1 cellular context compared by ENCODE assay signal in the genomic region with DNA sequence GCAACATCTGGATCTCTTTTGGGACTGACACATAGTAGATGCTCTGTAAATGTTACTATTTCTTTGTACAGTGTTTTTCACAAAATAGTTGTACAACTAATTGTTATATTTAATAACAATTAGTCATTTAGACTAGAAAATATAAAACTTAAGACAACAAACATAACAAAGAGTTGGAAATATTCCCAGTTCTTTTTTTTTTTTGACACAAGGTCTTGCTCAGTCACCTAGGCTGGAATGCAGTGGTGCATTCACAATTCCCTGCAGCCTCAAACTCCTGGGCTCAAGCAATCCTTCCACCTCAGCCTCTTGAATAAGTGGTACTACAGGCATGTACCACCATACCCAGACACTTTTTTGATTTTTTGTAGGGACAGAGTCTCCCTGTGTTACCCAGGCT.
TF ChIP-seq lines count a peak whose summit lies in the region.

No MANE protein-coding gene starts in this region.

TF ChIP-seq in H1, 55 proteins besides CTCF, POLR2A, EP300 and RAD21:
- no peak for TF ChIP-seq TCF12 (IDR thresholded peaks at IDR 0.05; ENCODE audit: low read depth, low read length)
- no peak for TF ChIP-seq JUND (IDR thresholded peaks at IDR 0.05; ENCODE audit: low read length)
- TF ChIP-seq, protein P1, sequence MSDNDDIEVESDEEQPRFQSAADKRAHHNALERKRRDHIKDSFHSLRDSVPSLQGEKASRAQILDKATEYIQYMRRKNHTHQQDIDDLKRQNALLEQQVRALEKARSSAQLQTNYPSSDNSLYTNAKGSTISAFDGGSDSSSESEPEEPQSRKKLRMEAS (IDR thresholded peaks at IDR 0.05), result no peak
- TF ChIP-seq ASH2L (IDR thresholded peaks at IDR 0.05; ENCODE audit: low read length), result no peak
- no peak for TF ChIP-seq FOSL1 (IDR thresholded peaks at IDR 0.05; ENCODE audit: insufficient read depth, low read depth, low read length)
- no peak for TF ChIP-seq SIN3A (conservative IDR thresholded peaks at IDR 0.05 in 1 of 2, IDR thresholded peaks at IDR 0.05 in 1 of 2; ENCODE audit: low read depth in 1 of 2, low read length in 2 of 2)
- TF ChIP-seq YY1 (IDR thresholded peaks at IDR 0.05; ENCODE audit: low read depth, low read length), result no peak
- TF ChIP-seq EGR1 (IDR thresholded peaks at IDR 0.05; ENCODE audit: borderline replicate concordance, low read depth, low read length), result no peak
- TF ChIP-seq SIX5 (IDR thresholded peaks at IDR 0.05; ENCODE audit: low read depth, low read length), result no peak
- no peak for TF ChIP-seq CTBP2 (IDR thresholded peaks at IDR 0.05; ENCODE audit: borderline replicate concordance, insufficient read depth, insufficient read length, low read length)
TF ChIP-seq in H1: peak in this region for 0.
